Comparison of ENCODE assay signal across 6 cellular contexts in the genomic region with DNA sequence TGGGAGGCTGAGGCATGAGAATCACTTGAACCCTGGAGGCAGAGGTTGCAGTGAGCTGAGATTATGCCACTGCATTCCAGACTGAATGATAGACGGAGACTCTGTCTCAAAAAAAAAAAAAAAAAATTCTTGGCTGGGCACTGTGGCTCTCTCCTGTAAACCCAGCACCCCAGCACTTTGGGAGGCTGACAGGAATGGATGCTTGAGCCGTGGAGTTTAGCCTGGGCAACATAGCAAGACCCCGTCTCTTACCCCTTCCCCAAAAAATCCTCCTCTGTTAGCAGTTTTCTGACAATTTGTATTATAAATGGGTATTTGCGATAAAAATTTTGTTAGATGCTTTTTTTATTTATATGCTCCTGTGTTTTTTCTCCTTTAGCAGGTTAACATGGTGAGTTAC.
"Had no signal": no experiment of that assay in that cellular context is flagged by ENCODE, and none has a peak within 500 bp of the region (broad histone marks: within the 10 kb centered on the region; RNA-seq: fewer than 3 reads in every experiment).

No MANE protein-coding gene starts in this region.

- H3K4me3 ChIP-seq: GM23248, HAP-1 had no signal

- H3K36me3 ChIP-seq: HAP-1 had no signal

- H3K9me3 ChIP-seq: HAP-1 had no signal

- H3K27ac ChIP-seq: GM23248 had no signal

- FAIRE-seq: HTR-8/SVneo had no signal

- H3K9ac ChIP-seq: GM23248 had no signal

- H2AFZ ChIP-seq: GM23248 had no signal

- ATAC-seq: HCT116 had no signal

- DNase-seq: GM23248, GOT3, H7 had no signal
